25 cellular contexts compared by ENCODE assay signal in the genomic region with DNA sequence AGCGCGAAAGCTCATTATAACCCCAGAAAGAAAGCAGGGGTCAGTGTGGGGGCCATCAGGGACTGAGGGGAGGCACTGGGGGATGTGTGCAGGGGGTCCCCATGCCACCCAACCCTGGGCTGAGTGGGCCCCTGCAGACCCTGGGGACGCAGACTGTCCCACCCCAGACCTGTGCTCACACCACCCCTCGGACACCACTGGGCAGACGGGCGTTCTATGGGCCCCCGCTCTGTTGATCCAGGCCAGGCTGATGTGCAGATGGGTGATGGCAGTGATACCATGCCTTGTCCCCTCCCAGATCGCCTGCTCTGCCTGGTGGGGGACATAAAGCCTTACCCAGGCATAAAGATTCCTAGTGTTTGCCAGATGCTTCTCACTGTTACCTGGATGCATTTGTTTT.
"Had no signal": no experiment of that assay in that cellular context is flagged by ENCODE, and none has a peak within 500 bp of the region (broad histone marks: within the 10 kb centered on the region; RNA-seq: fewer than 3 reads in every experiment).

No MANE protein-coding gene starts in this region.

- H3K4me1 Mint-ChIP-seq: activated B cell treated with CpG ODN at 0.5 μM for 24 hours; activated CD4-positive, alpha-beta T cell treated with anti-CD3 and anti-CD28 coated beads for 36 hours; activated T-helper 17 cell treated with anti-CD3 and anti-CD28 coated beads, Interleukin-2, amount 50 U/mL, for 72 hours had no signal

- H3K9me3 Mint-ChIP-seq: activated T-helper 17 cell treated with anti-CD3 and anti-CD28 coated beads, Interleukin-2, amount 50 U/mL, for 72 hours; nephron; stimulated activated memory B cell treated with anti-CD40 and anti-IgM and Interleukin-4, amounts not matched to agents 10 μg/mL and 1 μg/mL and 100 μg/mL, for 72 hours had no signal

- H3K4me3 Mint-ChIP-seq: activated B cell treated with CpG ODN at 0.5 μM for 24 hours; activated CD4-positive, alpha-beta T cell treated with anti-CD3 and anti-CD28 coated beads for 36 hours; activated naive CD8-positive, alpha-beta T cell; activated T-helper 17 cell treated with anti-CD3 and anti-CD28 coated beads, Interleukin-2, amount 50 U/mL, for 72 hours; nephron; stimulated activated memory B cell treated with anti-CD40 and anti-IgM and Interleukin-4, amounts not matched to agents 10 μg/mL and 1 μg/mL and 100 μg/mL, for 72 hours had no signal

- H3K4me1 ChIP-seq: adrenal gland, ascending aorta, gastrocnemius medialis, left ventricle myocardium inferior, transverse colon had no signal

- ATAC-seq: activated CD4-positive, alpha-beta T cell treated with anti-CD3 and anti-CD28 coated beads for 36 hours; activated T-helper 17 cell treated with anti-CD3 and anti-CD28 coated beads, Interleukin-2, amount 50 U/mL, for 72 hours; gastrocnemius medialis; sciatic nerve; stimulated activated memory B cell treated with anti-CD40 and anti-IgM and Interleukin-4, amounts not matched to agents 10 μg/mL and 1 μg/mL and 100 μg/mL, for 72 hours had no signal

- H3K36me3 ChIP-seq: adrenal gland, ascending aorta, brain microvascular endothelial cell, esophagus muscularis mucosa, gastrocnemius medialis, left ventricle myocardium inferior, stomach, suprapubic skin, transverse colon had no signal

- H3K27ac Mint-ChIP-seq: activated B cell treated with CpG ODN at 0.5 μM for 24 hours; activated CD4-positive, alpha-beta T cell treated with anti-CD3 and anti-CD28 coated beads for 36 hours; activated naive CD8-positive, alpha-beta T cell; activated T-helper 17 cell treated with anti-CD3 and anti-CD28 coated beads, Interleukin-2, amount 50 U/mL, for 72 hours; nephron; stimulated activated memory B cell treated with anti-CD40 and anti-IgM and Interleukin-4, amounts not matched to agents 10 μg/mL and 1 μg/mL and 100 μg/mL, for 72 hours had no signal

- H3K4me3 ChIP-seq: adrenal gland, ascending aorta, esophagus muscularis mucosa, gastrocnemius medialis, left ventricle myocardium inferior, stomach, suprapubic skin, transverse colon had no signal

- DNase-seq: activated B cell treated with CpG ODN at 0.5 μM for 24 hours; activated CD4-positive, alpha-beta T cell treated with anti-CD3 and anti-CD28 coated beads for 36 hours; activated CD4-positive, alpha-beta T cell treated with anti-CD3 and anti-CD28 coated beads, Interleukin-2, amount 50 U/mL, for 48 hours; adrenal gland; central memory CD4-positive, alpha-beta T cell; dorsolateral prefrontal cortex; gastrocnemius medialis; hippocampal formation; left ventricle myocardium inferior; mammary epithelial cell; occipital lobe; small intestine; stimulated activated CD4-positive, alpha-beta T cell treated with anti-CD3 and anti-CD28 coated beads, Interleukin-2, amount 100 ng/mL, for 24 hours; stomach; T-helper 9 cell; transverse colon had no signal

- H3K27ac ChIP-seq: adrenal gland, ascending aorta, brain microvascular endothelial cell, dorsolateral prefrontal cortex, esophagus muscularis mucosa, gastrocnemius medialis, left ventricle myocardium inferior, stomach, suprapubic skin, transverse colon had no signal

- H3K36me3 Mint-ChIP-seq: activated naive CD8-positive, alpha-beta T cell; stimulated activated memory B cell treated with anti-CD40 and anti-IgM and Interleukin-4, amounts not matched to agents 10 μg/mL and 1 μg/mL and 100 μg/mL, for 72 hours had no signal

- H3K27me3 ChIP-seq: adrenal gland, ascending aorta, stomach, transverse colon had no signal

- H3K9me3 ChIP-seq: adrenal gland, ascending aorta, esophagus muscularis mucosa, gastrocnemius medialis, left ventricle myocardium inferior, stomach, suprapubic skin, transverse colon had no signal

- H3K27me3 Mint-ChIP-seq: activated B cell treated with CpG ODN at 0.5 μM for 24 hours; activated CD4-positive, alpha-beta T cell treated with anti-CD3 and anti-CD28 coated beads for 36 hours; activated naive CD8-positive, alpha-beta T cell; stimulated activated memory B cell treated with anti-CD40 and anti-IgM and Interleukin-4, amounts not matched to agents 10 μg/mL and 1 μg/mL and 100 μg/mL, for 72 hours had no signal
